ENCODE assay signal across 1 cellular context in the genomic region with DNA sequence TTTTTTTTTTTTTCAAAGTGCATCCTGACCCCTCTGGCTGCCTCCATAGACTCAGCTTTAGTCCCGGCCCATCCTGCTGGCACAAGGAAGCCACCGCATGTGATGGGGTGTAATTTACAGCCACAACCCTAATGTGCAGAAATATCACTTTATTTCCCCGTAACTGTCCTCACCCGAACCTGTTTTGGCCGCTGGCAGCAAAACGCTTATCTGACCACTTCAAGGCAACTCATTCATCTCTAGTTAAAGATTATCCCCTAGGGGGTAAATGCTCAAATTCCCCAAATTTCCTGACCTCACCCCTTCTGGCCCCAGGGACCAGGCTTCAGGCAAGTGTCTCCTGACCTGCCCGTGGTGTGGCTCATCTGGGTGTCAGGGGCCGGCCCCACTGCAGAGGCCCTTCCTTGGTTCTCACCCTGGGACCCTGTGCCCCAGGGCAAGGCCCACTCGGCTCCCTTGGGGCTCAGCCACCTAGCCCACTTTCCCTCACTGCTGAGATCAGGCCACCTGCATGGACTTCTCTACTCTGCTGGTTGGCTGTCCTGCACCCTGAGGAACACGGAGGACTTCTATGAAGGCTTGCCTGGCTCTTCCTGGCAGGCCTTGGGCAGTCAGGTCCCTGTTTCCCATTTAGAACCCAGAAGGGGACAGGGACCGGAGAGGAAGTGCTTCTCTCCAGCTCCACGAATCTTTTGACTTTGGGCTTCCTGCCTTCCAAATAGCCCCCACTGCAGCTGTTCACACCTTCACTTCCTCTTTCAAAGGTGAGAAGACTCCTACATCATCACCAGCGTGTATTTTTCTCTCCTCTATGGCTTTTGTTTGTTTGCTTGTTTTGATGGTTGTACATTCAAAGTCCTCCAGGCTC.
TF ChIP-seq lines count a peak whose summit lies in the region.

No MANE protein-coding gene starts in this region.

TF ChIP-seq in WTC11, 78 proteins besides CTCF, POLR2A, EP300 and RAD21 (continued from another document):
- TF ChIP-seq, protein P1, sequence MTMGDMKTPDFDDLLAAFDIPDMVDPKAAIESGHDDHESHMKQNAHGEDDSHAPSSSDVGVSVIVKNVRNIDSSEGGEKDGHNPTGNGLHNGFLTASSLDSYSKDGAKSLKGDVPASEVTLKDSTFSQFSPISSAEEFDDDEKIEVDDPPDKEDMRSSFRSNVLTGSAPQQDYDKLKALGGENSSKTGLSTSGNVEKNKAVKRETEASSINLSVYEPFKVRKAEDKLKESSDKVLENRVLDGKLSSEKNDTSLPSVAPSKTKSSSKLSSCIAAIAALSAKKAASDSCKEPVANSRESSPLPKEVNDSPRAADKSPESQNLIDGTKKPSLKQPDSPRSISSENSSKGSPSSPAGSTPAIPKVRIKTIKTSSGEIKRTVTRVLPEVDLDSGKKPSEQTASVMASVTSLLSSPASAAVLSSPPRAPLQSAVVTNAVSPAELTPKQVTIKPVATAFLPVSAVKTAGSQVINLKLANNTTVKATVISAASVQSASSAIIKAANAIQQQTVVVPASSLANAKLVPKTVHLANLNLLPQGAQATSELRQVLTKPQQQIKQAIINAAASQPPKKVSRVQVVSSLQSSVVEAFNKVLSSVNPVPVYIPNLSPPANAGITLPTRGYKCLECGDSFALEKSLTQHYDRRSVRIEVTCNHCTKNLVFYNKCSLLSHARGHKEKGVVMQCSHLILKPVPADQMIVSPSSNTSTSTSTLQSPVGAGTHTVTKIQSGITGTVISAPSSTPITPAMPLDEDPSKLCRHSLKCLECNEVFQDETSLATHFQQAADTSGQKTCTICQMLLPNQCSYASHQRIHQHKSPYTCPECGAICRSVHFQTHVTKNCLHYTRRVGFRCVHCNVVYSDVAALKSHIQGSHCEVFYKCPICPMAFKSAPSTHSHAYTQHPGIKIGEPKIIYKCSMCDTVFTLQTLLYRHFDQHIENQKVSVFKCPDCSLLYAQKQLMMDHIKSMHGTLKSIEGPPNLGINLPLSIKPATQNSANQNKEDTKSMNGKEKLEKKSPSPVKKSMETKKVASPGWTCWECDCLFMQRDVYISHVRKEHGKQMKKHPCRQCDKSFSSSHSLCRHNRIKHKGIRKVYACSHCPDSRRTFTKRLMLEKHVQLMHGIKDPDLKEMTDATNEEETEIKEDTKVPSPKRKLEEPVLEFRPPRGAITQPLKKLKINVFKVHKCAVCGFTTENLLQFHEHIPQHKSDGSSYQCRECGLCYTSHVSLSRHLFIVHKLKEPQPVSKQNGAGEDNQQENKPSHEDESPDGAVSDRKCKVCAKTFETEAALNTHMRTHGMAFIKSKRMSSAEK (CRISPR knock-in tag; IDR thresholded peaks at IDR 0.05; ENCODE audit: borderline replicate concordance) = no peak
- TF ChIP-seq TP53 (CRISPR knock-in tag; IDR thresholded peaks at IDR 0.05) (no peak), RELA (CRISPR knock-in tag; IDR thresholded peaks at IDR 0.05; ENCODE audit: borderline replicate concordance) (no peak), CREM (CRISPR knock-in tag; IDR thresholded peaks at IDR 0.05) (no peak)
- TF ChIP-seq, protein P2, sequence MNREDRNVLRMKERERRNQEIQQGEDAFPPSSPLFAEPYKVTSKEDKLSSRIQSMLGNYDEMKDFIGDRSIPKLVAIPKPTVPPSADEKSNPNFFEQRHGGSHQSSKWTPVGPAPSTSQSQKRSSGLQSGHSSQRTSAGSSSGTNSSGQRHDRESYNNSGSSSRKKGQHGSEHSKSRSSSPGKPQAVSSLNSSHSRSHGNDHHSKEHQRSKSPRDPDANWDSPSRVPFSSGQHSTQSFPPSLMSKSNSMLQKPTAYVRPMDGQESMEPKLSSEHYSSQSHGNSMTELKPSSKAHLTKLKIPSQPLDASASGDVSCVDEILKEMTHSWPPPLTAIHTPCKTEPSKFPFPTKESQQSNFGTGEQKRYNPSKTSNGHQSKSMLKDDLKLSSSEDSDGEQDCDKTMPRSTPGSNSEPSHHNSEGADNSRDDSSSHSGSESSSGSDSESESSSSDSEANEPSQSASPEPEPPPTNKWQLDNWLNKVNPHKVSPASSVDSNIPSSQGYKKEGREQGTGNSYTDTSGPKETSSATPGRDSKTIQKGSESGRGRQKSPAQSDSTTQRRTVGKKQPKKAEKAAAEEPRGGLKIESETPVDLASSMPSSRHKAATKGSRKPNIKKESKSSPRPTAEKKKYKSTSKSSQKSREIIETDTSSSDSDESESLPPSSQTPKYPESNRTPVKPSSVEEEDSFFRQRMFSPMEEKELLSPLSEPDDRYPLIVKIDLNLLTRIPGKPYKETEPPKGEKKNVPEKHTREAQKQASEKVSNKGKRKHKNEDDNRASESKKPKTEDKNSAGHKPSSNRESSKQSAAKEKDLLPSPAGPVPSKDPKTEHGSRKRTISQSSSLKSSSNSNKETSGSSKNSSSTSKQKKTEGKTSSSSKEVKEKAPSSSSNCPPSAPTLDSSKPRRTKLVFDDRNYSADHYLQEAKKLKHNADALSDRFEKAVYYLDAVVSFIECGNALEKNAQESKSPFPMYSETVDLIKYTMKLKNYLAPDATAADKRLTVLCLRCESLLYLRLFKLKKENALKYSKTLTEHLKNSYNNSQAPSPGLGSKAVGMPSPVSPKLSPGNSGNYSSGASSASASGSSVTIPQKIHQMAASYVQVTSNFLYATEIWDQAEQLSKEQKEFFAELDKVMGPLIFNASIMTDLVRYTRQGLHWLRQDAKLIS (CRISPR knock-in tag; IDR thresholded peaks at IDR 0.05; ENCODE audit: borderline replicate concordance) = no peak
- TF ChIP-seq, protein P3, sequence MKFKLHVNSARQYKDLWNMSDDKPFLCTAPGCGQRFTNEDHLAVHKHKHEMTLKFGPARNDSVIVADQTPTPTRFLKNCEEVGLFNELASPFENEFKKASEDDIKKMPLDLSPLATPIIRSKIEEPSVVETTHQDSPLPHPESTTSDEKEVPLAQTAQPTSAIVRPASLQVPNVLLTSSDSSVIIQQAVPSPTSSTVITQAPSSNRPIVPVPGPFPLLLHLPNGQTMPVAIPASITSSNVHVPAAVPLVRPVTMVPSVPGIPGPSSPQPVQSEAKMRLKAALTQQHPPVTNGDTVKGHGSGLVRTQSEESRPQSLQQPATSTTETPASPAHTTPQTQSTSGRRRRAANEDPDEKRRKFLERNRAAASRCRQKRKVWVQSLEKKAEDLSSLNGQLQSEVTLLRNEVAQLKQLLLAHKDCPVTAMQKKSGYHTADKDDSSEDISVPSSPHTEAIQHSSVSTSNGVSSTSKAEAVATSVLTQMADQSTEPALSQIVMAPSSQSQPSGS (CRISPR knock-in tag; IDR thresholded peaks at IDR 0.05; ENCODE audit: borderline replicate concordance, low read depth) = no peak
- TF ChIP-seq, protein P4, sequence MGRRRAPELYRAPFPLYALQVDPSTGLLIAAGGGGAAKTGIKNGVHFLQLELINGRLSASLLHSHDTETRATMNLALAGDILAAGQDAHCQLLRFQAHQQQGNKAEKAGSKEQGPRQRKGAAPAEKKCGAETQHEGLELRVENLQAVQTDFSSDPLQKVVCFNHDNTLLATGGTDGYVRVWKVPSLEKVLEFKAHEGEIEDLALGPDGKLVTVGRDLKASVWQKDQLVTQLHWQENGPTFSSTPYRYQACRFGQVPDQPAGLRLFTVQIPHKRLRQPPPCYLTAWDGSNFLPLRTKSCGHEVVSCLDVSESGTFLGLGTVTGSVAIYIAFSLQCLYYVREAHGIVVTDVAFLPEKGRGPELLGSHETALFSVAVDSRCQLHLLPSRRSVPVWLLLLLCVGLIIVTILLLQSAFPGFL (CRISPR knock-in tag; IDR thresholded peaks at IDR 0.05; ENCODE audit: borderline replicate concordance) = no peak
- TF ChIP-seq, protein P5, sequence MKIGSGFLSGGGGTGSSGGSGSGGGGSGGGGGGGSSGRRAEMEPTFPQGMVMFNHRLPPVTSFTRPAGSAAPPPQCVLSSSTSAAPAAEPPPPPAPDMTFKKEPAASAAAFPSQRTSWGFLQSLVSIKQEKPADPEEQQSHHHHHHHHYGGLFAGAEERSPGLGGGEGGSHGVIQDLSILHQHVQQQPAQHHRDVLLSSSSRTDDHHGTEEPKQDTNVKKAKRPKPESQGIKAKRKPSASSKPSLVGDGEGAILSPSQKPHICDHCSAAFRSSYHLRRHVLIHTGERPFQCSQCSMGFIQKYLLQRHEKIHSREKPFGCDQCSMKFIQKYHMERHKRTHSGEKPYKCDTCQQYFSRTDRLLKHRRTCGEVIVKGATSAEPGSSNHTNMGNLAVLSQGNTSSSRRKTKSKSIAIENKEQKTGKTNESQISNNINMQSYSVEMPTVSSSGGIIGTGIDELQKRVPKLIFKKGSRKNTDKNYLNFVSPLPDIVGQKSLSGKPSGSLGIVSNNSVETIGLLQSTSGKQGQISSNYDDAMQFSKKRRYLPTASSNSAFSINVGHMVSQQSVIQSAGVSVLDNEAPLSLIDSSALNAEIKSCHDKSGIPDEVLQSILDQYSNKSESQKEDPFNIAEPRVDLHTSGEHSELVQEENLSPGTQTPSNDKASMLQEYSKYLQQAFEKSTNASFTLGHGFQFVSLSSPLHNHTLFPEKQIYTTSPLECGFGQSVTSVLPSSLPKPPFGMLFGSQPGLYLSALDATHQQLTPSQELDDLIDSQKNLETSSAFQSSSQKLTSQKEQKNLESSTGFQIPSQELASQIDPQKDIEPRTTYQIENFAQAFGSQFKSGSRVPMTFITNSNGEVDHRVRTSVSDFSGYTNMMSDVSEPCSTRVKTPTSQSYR (CRISPR knock-in tag; IDR thresholded peaks at IDR 0.05) = no peak
